35 cellular contexts compared by ENCODE assay signal in genomic region chr20:8986631-8987030, GRCh38.
"Had no signal": no experiment of that assay in that cellular context is flagged by ENCODE, and none has a peak within 500 bp of the region (broad histone marks: within the 10 kb centered on the region; RNA-seq: fewer than 3 reads in every experiment).

No MANE protein-coding gene starts in this region.

- H3K9me3 ChIP-seq: MG63 had no signal

- H3K27me3 ChIP-seq: MG63 had no signal

- H3K36me3 ChIP-seq: MG63 had no signal

- DNase-seq: Karpas-422, Kasumi-1, MG63, MM.1S, MV-4-11, NCI-H1048, NCI-H1092, NCI-H1092 treated with DMSO at 0.1 percent for 48 hours, NCI-H1105, NCI-H1105 treated with DMSO at 0.1 percent for 48 hours, NCI-H1417, NCI-H1417 treated with DMSO at 0.1 percent for 48 hours, NCI-H1436, NCI-H1436 treated with DMSO at 0.1 percent for 48 hours, NCI-H146, NCI-H1694, NCI-H1694 treated with DMSO at 0.1 percent for 48 hours, NCI-H187, NCI-H187 treated with DMSO at 0.1 percent for 48 hours, NCI-H1930, NCI-H2029, NCI-H2029 treated with DMSO at 0.1 percent for 48 hours, NCI-H2081, NCI-H2081 treated with DMSO at 0.1 percent for 48 hours, NCI-H2107, NCI-H2171, NCI-H2227 treated with DMSO at 0.1 percent for 48 hours, NCI-H226, NCI-H345, NCI-H446, NCI-H446 treated with DMSO at 0.1 percent for 48 hours, NCI-H510A, NCI-H510A treated with DMSO at 0.1 percent for 48 hours, NCI-H524, NCI-H524 treated with DMSO at 0.1 percent for 48 hours had no signal

- H3K4me3 ChIP-seq: MG63 had no signal
